ENCODE assay signal across 7 cellular contexts in the genomic region with DNA sequence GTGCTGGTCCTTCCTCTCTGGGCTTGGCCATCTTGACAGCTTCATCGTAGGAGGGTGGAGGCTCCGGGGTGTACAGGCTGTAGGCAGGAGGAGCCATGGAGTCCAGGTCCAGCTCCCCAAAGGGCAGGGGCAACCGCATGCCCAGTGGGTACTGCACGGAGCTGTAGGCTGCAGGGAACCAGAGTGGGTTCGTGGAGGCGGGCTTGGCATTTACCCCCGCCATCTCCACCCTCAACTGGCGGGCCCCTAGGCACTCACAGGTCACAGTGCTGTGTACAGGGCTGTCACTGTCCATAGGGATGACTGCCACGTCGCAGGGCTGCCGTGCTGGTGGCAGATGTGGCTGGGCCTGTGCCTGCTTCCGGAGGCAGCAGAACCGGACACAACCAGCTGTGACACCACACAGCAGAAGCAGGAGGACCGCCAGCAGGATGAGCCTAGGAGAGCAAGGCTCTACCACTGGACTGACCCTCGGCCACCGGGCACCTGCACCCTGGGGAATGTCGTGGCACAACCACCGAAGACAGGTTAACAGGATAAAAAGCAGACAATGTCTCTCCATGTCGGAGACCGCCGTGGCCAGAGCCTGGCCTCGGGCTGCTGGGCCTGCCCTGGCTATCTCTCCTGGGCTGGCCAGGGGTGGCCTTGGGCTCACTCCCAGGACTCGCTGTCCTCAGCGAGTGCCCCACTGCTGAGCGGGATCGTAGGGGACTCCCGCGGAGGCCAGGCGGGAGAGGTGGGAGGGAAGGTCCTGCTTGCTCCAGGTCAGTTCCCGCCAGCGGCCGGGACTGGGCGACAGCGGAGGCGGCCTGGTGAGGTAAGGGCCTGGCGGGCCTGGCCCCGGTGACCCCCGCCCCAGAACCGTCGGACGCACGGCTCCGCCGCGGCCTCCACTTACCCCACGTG. TPM values are rescaled to one million over a fixed set of nuclear protein-coding genes. Genes with fewer than 3 reads are reported as not detected.
DNase-seq lines count a peak whose midpoint lies in the region; ATAC-seq, FAIRE-seq and TF ChIP-seq lines count a peak whose summit lies in the region.

No MANE protein-coding gene starts in this region.

- peak overlapping the region; percentile 19 for H3K4me3 Mint-ChIP-seq in activated naive CD8-positive, alpha-beta T cell treated with anti-CD3 and anti-CD28 coated beads, Interleukin-2, amount 10 ng/mL, durations not matched to agents 7 days and 5 days

- no peak overlapping the region for H3K27ac Mint-ChIP-seq in activated naive CD8-positive, alpha-beta T cell treated with anti-CD3 and anti-CD28 coated beads, Interleukin-2, amount 10 ng/mL, durations not matched to agents 7 days and 5 days

- H3K36me3 ChIP-seq in HUES48 (ENCODE audit: control insufficient read depth, insufficient read depth, low read length) (no peaks in the 10 kb centered on the region), kidney (ENCODE audit: control insufficient read depth in 1 of 2, insufficient read depth in 2 of 2, low read length in 2 of 2) (no peaks in the 10 kb centered on the region), stomach smooth muscle (ENCODE audit: control insufficient read depth in 2 of 2, insufficient read depth in 2 of 2, low read length in 2 of 2) (no peaks in the 10 kb centered on the region)

- H3K9me3 ChIP-seq in HUES48 (ENCODE audit: control insufficient read depth, insufficient read depth, low read length) (no peaks in the 10 kb centered on the region), kidney (ENCODE audit: control insufficient read depth in 1 of 2, low read length in 2 of 2) (no peaks in the 10 kb centered on the region), stomach smooth muscle (ENCODE audit: control insufficient read depth in 2 of 2, low read length in 2 of 2) (no peaks in the 10 kb centered on the region)

- no peak for FAIRE-seq in kidney (lab: Jason Lieb, UNC)

- peak overlapping the region; percentile 41 for H3K9ac ChIP-seq in HUES48 (ENCODE audit: low read depth, low read length)
- H3K9ac ChIP-seq in kidney (ENCODE audit: low read length in 2 of 2): peak overlapping the region in 1 of 2 donors; percentile 19
- H3K9ac ChIP-seq in stomach smooth muscle (ENCODE audit: low read length in 2 of 2): no peak overlapping the region

- H3K36me3 Mint-ChIP-seq in activated naive CD8-positive, alpha-beta T cell treated with anti-CD3 and anti-CD28 coated beads, Interleukin-2, amount 10 ng/mL, durations not matched to agents 7 days and 5 days: no peaks in the 10 kb centered on the region

- TF ChIP-seq CTCF in kidney (IDR thresholded peaks at IDR 0.05; ENCODE audit: borderline replicate concordance, extremely low read depth, insufficient read depth): peak; percentile 1

- intact Hi-C loops in kidney (cut with DNase I): no loop called here

- POLR2A ChIA-PET in activated naive CD8-positive, alpha-beta T cell treated with anti-CD3 and anti-CD28 coated beads, Interleukin-2, amount 10 ng/mL, durations not matched to agents 7 days and 5 days (lab: Charles Lee): no interaction called here

- peak overlapping the region; percentile 75 for H3K27ac ChIP-seq in HUES48 (ENCODE audit: low read depth, low read length)
- no peak overlapping the region for H3K27ac ChIP-seq in kidney (ENCODE audit: low read depth in 2 of 2, low read length in 2 of 2)
- H3K27ac ChIP-seq in stomach smooth muscle (ENCODE audit: low read length): no peak overlapping the region

- H3K27me3 ChIP-seq in HUES48 (ENCODE audit: control insufficient read depth, insufficient read depth, low read length): 0 out of 2 replicates have a peak, but pooled peaks cover 4% of the 10 kb centered on the region
- H3K27me3 ChIP-seq in stomach smooth muscle (ENCODE audit: control insufficient read depth in 1 of 2, insufficient read depth in 2 of 2, low read length in 2 of 2): no peaks in the 10 kb centered on the region

- H3K27me3 Mint-ChIP-seq in activated naive CD8-positive, alpha-beta T cell treated with anti-CD3 and anti-CD28 coated beads, Interleukin-2, amount 10 ng/mL, durations not matched to agents 7 days and 5 days: peaks cover 4% of the 10 kb centered on the region

- H3K4me1 Mint-ChIP-seq in activated naive CD8-positive, alpha-beta T cell treated with anti-CD3 and anti-CD28 coated beads, Interleukin-2, amount 10 ng/mL, durations not matched to agents 7 days and 5 days: no peaks in the 10 kb centered on the region

- H3K4me1 ChIP-seq in HUES48 (ENCODE audit: control insufficient read depth, insufficient read depth, low read length): peaks cover 8% of the 10 kb centered on the region; the same call in 1 of the 2 replicates
- H3K4me1 ChIP-seq in kidney (ENCODE audit: control insufficient read depth in 1 of 2, insufficient read depth in 1 of 2, low read depth in 1 of 2, low read length in 2 of 2): peaks cover 7% of the 10 kb centered on the region in 2 donors
- H3K4me1 ChIP-seq in stomach smooth muscle (ENCODE audit: control insufficient read depth, insufficient read depth, low read length): peaks cover 19% of the 10 kb centered on the region

- peak overlapping the region; percentile 66 for H3K4me3 ChIP-seq in HUES48 (ENCODE audit: low read depth, low read length)
- peak overlapping the region in 1 of 2 donors; percentile 44 for H3K4me3 ChIP-seq in kidney (ENCODE audit: low read length in 2 of 2)
- H3K4me3 ChIP-seq in stomach smooth muscle (ENCODE audit: low read length in 2 of 2): peak overlapping the region; percentile 55 to 71

- ATAC-seq in activated naive CD8-positive, alpha-beta T cell treated with anti-CD3 and anti-CD28 coated beads, Interleukin-2, amount 10 ng/mL, durations not matched to agents 7 days and 5 days (ENCODE audit: low read depth): no peak

- no peak for TF ChIP-seq POLR2A in erythroblast (IDR thresholded peaks at IDR 0.05; ENCODE audit: low read length)

- no peaks in the 10 kb centered on the region for H3K9me3 Mint-ChIP-seq in activated naive CD8-positive, alpha-beta T cell treated with anti-CD3 and anti-CD28 coated beads, Interleukin-2, amount 10 ng/mL, durations not matched to agents 7 days and 5 days

- DNase-seq in activated naive CD8-positive, alpha-beta T cell treated with anti-CD3 and anti-CD28 coated beads, Interleukin-2, amount 10 ng/mL, durations not matched to agents 7 days and 5 days: no peak
- DNase-seq in kidney (peak; percentile 89), erythroblast (lab: John Stamatoyannopoulos, UW) (no peak), nucleus accumbens (lab: John Stamatoyannopoulos, UW) (no peak), hypothalamus (lab: John Stamatoyannopoulos, UW) (no peak)

RNA-seq across cellular contexts. Expression of a gene that starts 0.8 kb away (rescaled TPM):
- not detected for total RNA-seq in activated naive CD8-positive, alpha-beta T cell treated with anti-CD3 and anti-CD28 coated beads, Interleukin-2, amount 10 ng/mL, durations not matched to agents 7 days and 5 days
- 0.50 TPM for total RNA-seq in kidney
- 5.1 TPM for polyA plus RNA-seq in kidney (ENCODE audit: insufficient read depth, low read depth, low replicate concordance)

RNA-seq across cellular contexts. Expression of a gene that starts 3.2 kb away (rescaled TPM):
- under 1 TPM in 1 of 2 experiments, not detected in 1; 0.82 TPM for total RNA-seq in activated naive CD8-positive, alpha-beta T cell treated with anti-CD3 and anti-CD28 coated beads, Interleukin-2, amount 10 ng/mL, durations not matched to agents 7 days and 5 days
- 0.13 TPM for total RNA-seq in kidney
- 1.2 TPM for polyA plus RNA-seq in kidney (ENCODE audit: insufficient read depth, low read depth, low replicate concordance)

RNA-seq across cellular contexts. Expression of a gene that starts 27.4 kb away (rescaled TPM):
- 100 to 1,000 TPM; 353 to 372 TPM for total RNA-seq in activated naive CD8-positive, alpha-beta T cell treated with anti-CD3 and anti-CD28 coated beads, Interleukin-2, amount 10 ng/mL, durations not matched to agents 7 days and 5 days
- 347 TPM for total RNA-seq in kidney
- polyA plus RNA-seq in kidney (ENCODE audit: insufficient read depth, low read depth, low replicate concordance): 144 TPM
